ENCODE assay signal across 2 cellular contexts in genomic region chr9:121048618-121049017, GRCh38.
TF ChIP-seq lines count a peak whose summit lies in the region.

No MANE protein-coding gene starts in this region.

TF ChIP-seq in A549, 52 proteins besides CTCF, POLR2A, EP300 and RAD21:
- no peak for TF ChIP-seq HOXB13 (CRISPR knock-in tag; IDR thresholded peaks at IDR 0.05; ENCODE audit: low read depth)
- TF ChIP-seq, protein P1, sequence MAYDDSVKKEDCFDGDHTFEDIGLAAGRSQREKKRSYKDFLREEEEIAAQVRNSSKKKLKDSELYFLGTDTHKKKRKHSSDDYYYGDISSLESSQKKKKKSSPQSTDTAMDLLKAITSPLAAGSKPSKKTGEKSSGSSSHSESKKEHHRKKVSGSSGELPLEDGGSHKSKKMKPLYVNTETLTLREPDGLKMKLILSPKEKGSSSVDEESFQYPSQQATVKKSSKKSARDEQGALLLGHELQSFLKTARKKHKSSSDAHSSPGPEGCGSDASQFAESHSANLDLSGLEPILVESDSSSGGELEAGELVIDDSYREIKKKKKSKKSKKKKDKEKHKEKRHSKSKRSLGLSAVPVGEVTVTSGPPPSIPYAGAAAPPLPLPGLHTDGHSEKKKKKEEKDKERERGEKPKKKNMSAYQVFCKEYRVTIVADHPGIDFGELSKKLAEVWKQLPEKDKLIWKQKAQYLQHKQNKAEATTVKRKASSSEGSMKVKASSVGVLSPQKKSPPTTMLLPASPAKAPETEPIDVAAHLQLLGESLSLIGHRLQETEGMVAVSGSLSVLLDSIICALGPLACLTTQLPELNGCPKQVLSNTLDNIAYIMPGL (CRISPR knock-in tag; IDR thresholded peaks at IDR 0.05; ENCODE audit: borderline replicate concordance) = no peak
- TF ChIP-seq NR3C1 (IDR thresholded peaks at IDR 0.05) = no peak
- TF ChIP-seq PHF8 (IDR thresholded peaks at IDR 0.05; ENCODE audit: borderline replicate concordance, low read depth) = no peak
- no peak for TF ChIP-seq JUNB (IDR thresholded peaks at IDR 0.05)
- no peak for TF ChIP-seq SMC3 (IDR thresholded peaks at IDR 0.05)
- no peak for TF ChIP-seq CBX2 (IDR thresholded peaks at IDR 0.05; ENCODE audit: borderline replicate concordance, low read depth)
- TF ChIP-seq RNF2 (IDR thresholded peaks at IDR 0.05; ENCODE audit: borderline replicate concordance, low read depth) = no peak
- no peak for TF ChIP-seq BHLHE40 (IDR thresholded peaks at IDR 0.05; ENCODE audit: low read depth, low read length)
- TF ChIP-seq REST (IDR thresholded peaks at IDR 0.05) = no peak
- TF ChIP-seq JUN (IDR thresholded peaks at IDR 0.05) = no peak
- TF ChIP-seq HOXA7 (CRISPR knock-in tag; IDR thresholded peaks at IDR 0.05) = no peak
- TF ChIP-seq ELK1 (IDR thresholded peaks at IDR 0.05; ENCODE audit: low read depth, low read length) = no peak
- TF ChIP-seq, protein P2, sequence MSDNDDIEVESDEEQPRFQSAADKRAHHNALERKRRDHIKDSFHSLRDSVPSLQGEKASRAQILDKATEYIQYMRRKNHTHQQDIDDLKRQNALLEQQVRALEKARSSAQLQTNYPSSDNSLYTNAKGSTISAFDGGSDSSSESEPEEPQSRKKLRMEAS (IDR thresholded peaks at IDR 0.05) = no peak
- TF ChIP-seq RCOR1 (IDR thresholded peaks at IDR 0.05; ENCODE audit: low read depth, low read length) = no peak
- no peak for TF ChIP-seq GATA3 (IDR thresholded peaks at IDR 0.05; ENCODE audit: borderline replicate concordance)
- no peak for TF ChIP-seq FOSL2 (IDR thresholded peaks at IDR 0.05)
- no peak for TF ChIP-seq FOSL2 (CRISPR knock-in tag; IDR thresholded peaks at IDR 0.05)
- TF ChIP-seq CBX8 (IDR thresholded peaks at IDR 0.05) = no peak

TF ChIP-seq in IMR-90, 13 proteins besides CTCF, POLR2A, EP300 and RAD21:
- TF ChIP-seq RCOR1 (IDR thresholded peaks at IDR 0.05; ENCODE audit: insufficient replicate concordance, low read length) = no peak
- TF ChIP-seq RFX5 (IDR thresholded peaks at IDR 0.05; ENCODE audit: low read depth, low read length) = no peak
- no peak for TF ChIP-seq FOS (IDR thresholded peaks at IDR 0.05; ENCODE audit: low read depth, low read length)
- no peak for TF ChIP-seq SMC3 (IDR thresholded peaks at IDR 0.05; ENCODE audit: low read depth, low read length)
- TF ChIP-seq MAFK (IDR thresholded peaks at IDR 0.05; ENCODE audit: low read depth, low read length) = no peak
- no peak for TF ChIP-seq MAZ (IDR thresholded peaks at IDR 0.05; ENCODE audit: borderline replicate concordance, low read depth, low read length)
- TF ChIP-seq, protein P3, sequence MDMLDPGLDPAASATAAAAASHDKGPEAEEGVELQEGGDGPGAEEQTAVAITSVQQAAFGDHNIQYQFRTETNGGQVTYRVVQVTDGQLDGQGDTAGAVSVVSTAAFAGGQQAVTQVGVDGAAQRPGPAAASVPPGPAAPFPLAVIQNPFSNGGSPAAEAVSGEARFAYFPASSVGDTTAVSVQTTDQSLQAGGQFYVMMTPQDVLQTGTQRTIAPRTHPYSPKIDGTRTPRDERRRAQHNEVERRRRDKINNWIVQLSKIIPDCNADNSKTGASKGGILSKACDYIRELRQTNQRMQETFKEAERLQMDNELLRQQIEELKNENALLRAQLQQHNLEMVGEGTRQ (IDR thresholded peaks at IDR 0.05; ENCODE audit: low read depth, low read length) = no peak
- no peak for TF ChIP-seq CHD1 (IDR thresholded peaks at IDR 0.05; ENCODE audit: low read depth, low read length)
- no peak for TF ChIP-seq NFE2L2 (IDR thresholded peaks at IDR 0.05; ENCODE audit: low read depth, low read length)
- TF ChIP-seq MXI1 (IDR thresholded peaks at IDR 0.05; ENCODE audit: borderline replicate concordance, low read depth, low read length) = no peak
- TF ChIP-seq CEBPB (IDR thresholded peaks at IDR 0.05; ENCODE audit: low read depth, low read length) = no peak
- TF ChIP-seq BHLHE40 (IDR thresholded peaks at IDR 0.05; ENCODE audit: low read depth, low read length) = no peak
- TF ChIP-seq ELK1 (IDR thresholded peaks at IDR 0.05; ENCODE audit: borderline replicate concordance, low read depth, low read length) = no peak
